ENCODE assay signal across 28 cellular contexts in genomic region chr1:185368313-185368712, GRCh38.
"Had no signal": no experiment of that assay in that cellular context is flagged by ENCODE, and none has a peak within 500 bp of the region (broad histone marks: within the 10 kb centered on the region; RNA-seq: fewer than 3 reads in every experiment).

No MANE protein-coding gene starts in this region.

- H3K4me3 Mint-ChIP-seq: activated CD4-positive, alpha-beta memory T cell treated with anti-CD3 and anti-CD28 coated beads for 36 hours; activated naive CD4-positive, alpha-beta T cell treated with anti-CD3 and anti-CD28 coated beads, Interleukin-2, amount 50 U/mL, for 24 hours; activated naive CD8-positive, alpha-beta T cell treated with anti-CD3 and anti-CD28 coated beads, Interleukin-2, amount 50 U/mL, for 24 hours; activated T-cell treated with anti-CD3 and anti-CD28 coated beads, Interleukin-2, amount 50 U/mL, for 4 hours; neural crest cell; stimulated activated memory B cell treated with anti-CD40 and anti-IgM and Interleukin-4, amounts not matched to agents 10 μg/mL and 1 μg/mL and 100 μg/mL, for 72 hours; stimulated activated naive CD8-positive, alpha-beta T cell treated with anti-CD3 and anti-CD28 coated beads, Interleukin-15, amount 100 ng/mL, for 72 hours had no signal

- FAIRE-seq: kidney had no signal

- H3K4me3 ChIP-seq: cardiac muscle cell, colonic mucosa, dorsolateral prefrontal cortex, right atrium auricular region, smooth muscle cell, upper lobe of right lung had no signal

- DNase-seq: activated CD4-positive, alpha-beta memory T cell treated with anti-CD3 and anti-CD28 coated beads for 36 hours; activated CD4-positive, alpha-beta T cell treated with anti-CD3 and anti-CD28 coated beads for 4 hours; activated naive CD8-positive, alpha-beta T cell treated with anti-CD3 and anti-CD28 coated beads, Interleukin-2, amount 50 U/mL, for 24 hours; activated T-cell treated with anti-CD3 and anti-CD28 coated beads, Interleukin-2, amount 50 U/mL, for 4 hours; cerebellar nuclear complex; colonic mucosa; dorsolateral prefrontal cortex; effector memory CD4-positive, alpha-beta T cell; head of caudate nucleus; hippocampal formation; kidney; left colon; mammary epithelial cell; stimulated activated CD4-positive, alpha-beta T cell treated with anti-CD3 and anti-CD28 coated beads, Interleukin-1b, Interleukin-23, amount 100 ng/mL, for 48 hours; stimulated activated CD4-positive, alpha-beta T cell treated with anti-CD3 and anti-CD28 coated beads, Interleukin-4, amount 100 ng/mL, for 4 hours; stimulated activated CD8-positive, alpha-beta memory T cell treated with anti-CD3 and anti-CD28 coated beads, Interleukin-4, amount 100 ng/mL, for 48 hours; stimulated activated naive CD8-positive, alpha-beta T cell treated with anti-CD3 and anti-CD28 coated beads, Interleukin-15, amount 100 ng/mL, for 72 hours; substantia nigra; T-helper 9 cell; upper lobe of right lung had no signal

- H3K36me3 ChIP-seq: cardiac muscle cell, colonic mucosa, right atrium auricular region, upper lobe of right lung had no signal

- H3K27me3 Mint-ChIP-seq: activated CD4-positive, alpha-beta memory T cell treated with anti-CD3 and anti-CD28 coated beads for 36 hours; activated naive CD4-positive, alpha-beta T cell treated with anti-CD3 and anti-CD28 coated beads, Interleukin-2, amount 50 U/mL, for 24 hours; activated naive CD8-positive, alpha-beta T cell treated with anti-CD3 and anti-CD28 coated beads, Interleukin-2, amount 50 U/mL, for 24 hours; stimulated activated memory B cell treated with anti-CD40 and anti-IgM and Interleukin-4, amounts not matched to agents 10 μg/mL and 1 μg/mL and 100 μg/mL, for 72 hours; stimulated activated naive CD8-positive, alpha-beta T cell treated with anti-CD3 and anti-CD28 coated beads, Interleukin-15, amount 100 ng/mL, for 72 hours had no signal

- H3K4me1 Mint-ChIP-seq: stimulated activated naive CD8-positive, alpha-beta T cell treated with anti-CD3 and anti-CD28 coated beads, Interleukin-15, amount 100 ng/mL, for 72 hours had no signal

- H3K27ac Mint-ChIP-seq: activated CD4-positive, alpha-beta memory T cell treated with anti-CD3 and anti-CD28 coated beads for 36 hours; activated naive CD4-positive, alpha-beta T cell treated with anti-CD3 and anti-CD28 coated beads, Interleukin-2, amount 50 U/mL, for 24 hours; activated naive CD8-positive, alpha-beta T cell treated with anti-CD3 and anti-CD28 coated beads, Interleukin-2, amount 50 U/mL, for 24 hours; activated T-helper 2 cell treated with anti-CD3 and anti-CD28 coated beads, Interferon-gamma antibody, Interleukin-2, Interleukin-4, amounts not matched to agents 10 μg/mL and 5 μg/mL and 100 μg/mL, durations not matched to agents 14 hours and 24 hours and 36 hours; stimulated activated memory B cell treated with anti-CD40 and anti-IgM and Interleukin-4, amounts not matched to agents 10 μg/mL and 1 μg/mL and 100 μg/mL, for 72 hours; stimulated activated naive CD8-positive, alpha-beta T cell treated with anti-CD3 and anti-CD28 coated beads, Interleukin-15, amount 100 ng/mL, for 72 hours had no signal

- H3K36me3 Mint-ChIP-seq: activated CD4-positive, alpha-beta memory T cell treated with anti-CD3 and anti-CD28 coated beads for 36 hours; activated naive CD4-positive, alpha-beta T cell treated with anti-CD3 and anti-CD28 coated beads, Interleukin-2, amount 50 U/mL, for 24 hours; stimulated activated memory B cell treated with anti-CD40 and anti-IgM and Interleukin-4, amounts not matched to agents 10 μg/mL and 1 μg/mL and 100 μg/mL, for 72 hours had no signal

- H3K9me3 Mint-ChIP-seq: activated CD4-positive, alpha-beta memory T cell treated with anti-CD3 and anti-CD28 coated beads for 36 hours; activated naive CD4-positive, alpha-beta T cell treated with anti-CD3 and anti-CD28 coated beads, Interleukin-2, amount 50 U/mL, for 24 hours; activated naive CD8-positive, alpha-beta T cell treated with anti-CD3 and anti-CD28 coated beads, Interleukin-2, amount 50 U/mL, for 24 hours; activated T-cell treated with anti-CD3 and anti-CD28 coated beads, Interleukin-2, amount 50 U/mL, for 4 hours; stimulated activated memory B cell treated with anti-CD40 and anti-IgM and Interleukin-4, amounts not matched to agents 10 μg/mL and 1 μg/mL and 100 μg/mL, for 72 hours; stimulated activated naive CD8-positive, alpha-beta T cell treated with anti-CD3 and anti-CD28 coated beads, Interleukin-15, amount 100 ng/mL, for 72 hours had no signal

- H3K27me3 ChIP-seq: cardiac muscle cell, colonic mucosa, dorsolateral prefrontal cortex, right atrium auricular region, upper lobe of right lung had no signal

- H3K27ac ChIP-seq: cardiac muscle cell, dorsolateral prefrontal cortex, right atrium auricular region, upper lobe of right lung, VCaP had no signal
